In the genomic region with DNA sequence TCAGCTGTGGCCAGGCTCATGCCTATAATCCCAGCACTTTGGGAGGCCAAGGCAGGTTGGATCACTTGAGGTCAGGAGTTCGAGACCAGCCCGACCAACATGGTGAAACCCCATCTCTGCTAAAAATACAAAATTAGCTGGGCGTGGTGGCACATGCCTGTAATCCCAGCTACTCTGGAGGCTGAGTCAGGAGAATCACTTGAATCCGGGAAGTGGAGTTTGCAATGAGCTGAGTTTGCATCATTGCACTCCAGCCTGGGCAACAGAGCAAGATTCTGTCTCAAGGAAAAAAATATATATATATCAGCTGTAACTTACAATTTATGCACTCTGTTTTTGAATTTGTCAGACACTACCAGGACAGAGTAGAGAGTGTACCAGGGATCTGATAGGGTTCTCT, we compare ENCODE assay signal across 4 cellular contexts. TPM values are rescaled to one million over a fixed set of nuclear protein-coding genes. Genes with fewer than 3 reads are reported as not detected.
"Had no signal": no experiment of that assay in that cellular context is flagged by ENCODE, and none has a peak within 500 bp of the region (broad histone marks: within the 10 kb centered on the region; RNA-seq: fewer than 3 reads in every experiment).

No MANE protein-coding gene starts in this region.

RNA-seq across cellular contexts. Expression of a gene that starts 5.8 kb away (rescaled TPM):
- total RNA-seq: LHCN-M2, NCI-H460, RPMI7951 had no signal
- polyA plus RNA-seq: IgD-negative memory B cell had no signal
